In genomic region chr12:131136539-131136872, GRCh38 we compare ENCODE assay signal across 13 cellular contexts.
DNase-seq lines count a peak whose midpoint lies in the region.
"Had no signal": no experiment of that assay in that cellular context is flagged by ENCODE, and none has a peak within 500 bp of the region (broad histone marks: within the 10 kb centered on the region; RNA-seq: fewer than 3 reads in every experiment).

No MANE protein-coding gene starts in this region.

- peaks cover 3 to 6% of the 10 kb centered on the region in 2 donors for H3K4me1 ChIP-seq in neuronal stem cell (ENCODE audit: control insufficient read depth in 2 of 2, insufficient read depth in 1 of 2, low read depth in 1 of 2, low read length in 2 of 2)
- H3K4me1 ChIP-seq: BE2C had no signal

- H2BK120ac ChIP-seq in neuronal stem cell (ENCODE audit: low read depth, low read length): no peak overlapping the region

- H3K27ac ChIP-seq in cingulate gyrus (ENCODE audit: low read depth, low read length) (peak overlapping the region; percentile 3), neuronal stem cell (replicated peaks; ENCODE audit: low read length) (no peak overlapping the region)
- H3K27ac ChIP-seq: C4-2B had no signal

- peak overlapping the region; percentile 64 for H4K91ac ChIP-seq in neuronal stem cell (ENCODE audit: low read depth, low read length, poor library complexity)

- H3K23ac ChIP-seq in neuronal stem cell (ENCODE audit: low read depth, low read length, poor library complexity): no peak overlapping the region

- peaks cover 2% of the 10 kb centered on the region for H3K79me1 ChIP-seq in neuronal stem cell (ENCODE audit: low read depth, low read length)

- no peak overlapping the region for H3K4me2 ChIP-seq in neuronal stem cell (ENCODE audit: insufficient read depth, low read length, poor library complexity, severe bottlenecking)
- H3K4me2 ChIP-seq: A549, GM23338 had no signal

- H2BK12ac ChIP-seq in neuronal stem cell (ENCODE audit: low read length): peak overlapping the region; percentile 82

- H2BK5ac ChIP-seq in neuronal stem cell (ENCODE audit: low read length): no peak overlapping the region

- DNase-seq in islet precursor cell: peak; percentile 49
- DNase-seq in neuronal stem cell (ENCODE audit: low spot score): no peak
- DNase-seq in NCI-H2171 (lab: John Stamatoyannopoulos, UW): no peak
- no peak for DNase-seq in DMS153 (lab: John Stamatoyannopoulos, UW)
- no peak for DNase-seq in DMS 273 treated with DMSO at 0.1 percent for 48 hours (lab: John Stamatoyannopoulos, UW)
- DNase-seq: BE2C; CD4-positive, alpha-beta memory T cell; DND-41; GDM1 had no signal

- peak overlapping the region; percentile 13 for H3K18ac ChIP-seq in neuronal stem cell (ENCODE audit: low read length)

- H2AK5ac ChIP-seq in neuronal stem cell (ENCODE audit: low read depth, low read length): peak overlapping the region; percentile 89

- H3K9me3 ChIP-seq in neuronal stem cell (replicated peaks in 1 of 2; ENCODE audit: control insufficient read depth in 2 of 2, insufficient read depth in 1 of 2, low read depth in 1 of 2, low read length in 2 of 2): no peaks in the 10 kb centered on the region
- H3K9me3 ChIP-seq: A549, BE2C had no signal

- no peak overlapping the region for H3K4me3 ChIP-seq in neuronal stem cell (ENCODE audit: low read length in 2 of 2)
- H3K4me3 ChIP-seq: A549, GM23338 had no signal

- peak overlapping the region; percentile 75 for H3K14ac ChIP-seq in neuronal stem cell (ENCODE audit: low read length)

- peak overlapping the region; percentile 12 for H3K9ac ChIP-seq in neuronal stem cell (ENCODE audit: low read depth, low read length, poor library complexity)

- peak overlapping the region; percentile 61 for H2BK15ac ChIP-seq in neuronal stem cell (ENCODE audit: low read length)

- no peaks in the 10 kb centered on the region for H3K36me3 ChIP-seq in neuronal stem cell (replicated peaks in 1 of 2; ENCODE audit: control insufficient read depth in 2 of 2, insufficient read depth in 2 of 2, low read length in 2 of 2)
- H3K36me3 ChIP-seq: BE2C had no signal

- no CpG with 5 or more reads among the region's 13 CpGs for WGBS in neuronal stem cell (ENCODE audit: extremely low coverage in 2 of 2, insufficient read length in 2 of 2, insufficient replicate concordance in 1 of 2), 2 donors

- no peaks in the 10 kb centered on the region for H3K27me3 ChIP-seq in neuronal stem cell (ENCODE audit: control insufficient read depth in 3 of 3, insufficient read depth in 3 of 3, low read depth in 1 of 3, low read length in 3 of 3)
- H3K27me3 ChIP-seq: BE2C had no signal

- H3K4ac ChIP-seq in neuronal stem cell (ENCODE audit: low read length): no peak overlapping the region

- H2AFZ ChIP-seq in neuronal stem cell (ENCODE audit: low read length): no peak overlapping the region
- H2AFZ ChIP-seq: GM23338 had no signal

- peak overlapping the region; percentile 10 for H4K8ac ChIP-seq in neuronal stem cell (ENCODE audit: low read depth, low read length)
